30 cellular contexts compared by ENCODE assay signal in genomic region chr6:141000917-141001316, GRCh38.
"Had no signal": no experiment of that assay in that cellular context is flagged by ENCODE, and none has a peak within 500 bp of the region (broad histone marks: within the 10 kb centered on the region; RNA-seq: fewer than 3 reads in every experiment).

No MANE protein-coding gene starts in this region.

- H3K9me3 ChIP-seq: ascending aorta, body of pancreas, breast epithelium had no signal

- H3K27me3 ChIP-seq: adrenal gland, ascending aorta, body of pancreas, brain microvascular endothelial cell, breast epithelium, cardiac muscle cell had no signal

- H3K4me3 ChIP-seq: adrenal gland, ascending aorta, body of pancreas, breast epithelium, cardiac muscle cell had no signal

- H3K27ac ChIP-seq: adrenal gland, ascending aorta, body of pancreas, brain microvascular endothelial cell, breast epithelium, cardiac muscle cell had no signal

- H3K36me3 ChIP-seq: adrenal gland, ascending aorta, brain microvascular endothelial cell, breast epithelium, cardiac muscle cell had no signal

- DNase-seq: activated effector memory CD4-positive, alpha-beta T cell treated with anti-CD3 and anti-CD28 coated beads, Interleukin-2, amount 50 U/mL, for 16 hours; activated effector memory CD4-positive, alpha-beta T cell treated with Interleukin-2 at 50 U/mL for 16 hours; activated gamma-delta T cell; activated gamma-delta T cell treated with Interleukin-2 at 50 U/mL for 16 hours; activated naive CD4-positive, alpha-beta T cell; activated naive CD4-positive, alpha-beta T cell treated with anti-CD3 and anti-CD28 coated beads for 36 hours; activated naive CD4-positive, alpha-beta T cell treated with anti-CD3 and anti-CD28 coated beads, Interleukin-2, amount 10 ng/mL, durations not matched to agents 7 days and 5 days; activated naive CD4-positive, alpha-beta T cell treated with anti-CD3 and anti-CD28 coated beads, Interleukin-2, amount 50 U/mL, for 16 hours; activated naive CD4-positive, alpha-beta T cell treated with Interleukin-2 at 50 U/mL for 16 hours; activated naive CD8-positive, alpha-beta T cell treated with anti-CD3 and anti-CD28 coated beads for 36 hours; activated naive CD8-positive, alpha-beta T cell treated with anti-CD3 and anti-CD28 coated beads, Interleukin-2, amount 10 ng/mL, durations not matched to agents 7 days and 5 days; activated naive CD8-positive, alpha-beta T cell treated with anti-CD3 and anti-CD28 coated beads, Interleukin-2, amount 50 U/mL, for 24 hours; activated T-cell treated with anti-CD3 and anti-CD28 coated beads, Interleukin-2, amount 50 U/mL, for 1 hour; activated T-cell treated with anti-CD3 and anti-CD28 coated beads, Interleukin-2, amount 50 U/mL, for 24 hours; activated T-cell treated with anti-CD3 and anti-CD28 coated beads, Interleukin-2, amount 50 U/mL, for 4 hours; activated T-cell treated with anti-CD3 and anti-CD28 coated beads, Interleukin-2, amount 50 U/mL, for 48 hours; activated T-cell treated with anti-CD3 and anti-CD28 coated beads, Interleukin-2, amount 50 U/mL, for 72 hours; adrenal gland; amniotic stem cell; amygdala; anterior cingulate cortex; aorta; body of pancreas; brain microvascular endothelial cell; caudate nucleus; central memory CD4-positive, alpha-beta T cell; cerebellar nuclear complex had no signal
